Comparison of ENCODE assay signal across 28 cellular contexts in genomic region chr6:19891446-19891845, GRCh38. TPM values are rescaled to one million over a fixed set of nuclear protein-coding genes. Genes with fewer than 3 reads are reported as not detected.
"Had no signal": no experiment of that assay in that cellular context is flagged by ENCODE, and none has a peak within 500 bp of the region (broad histone marks: within the 10 kb centered on the region; RNA-seq: fewer than 3 reads in every experiment).

No MANE protein-coding gene starts in this region.

- H3K27me3 Mint-ChIP-seq: naive B cell; stimulated activated memory B cell treated with anti-CD40 and anti-IgM and Interleukin-4, amounts not matched to agents 10 μg/mL and 1 μg/mL and 100 μg/mL, for 72 hours; stimulated activated naive CD8-positive, alpha-beta T cell treated with anti-CD3 and anti-CD28 coated beads, Interleukin-15, amount 100 ng/mL, for 72 hours had no signal

- H3K9me3 ChIP-seq: left ventricle myocardium inferior, pancreas, prostate gland, sigmoid colon, testis, thyroid gland, transverse colon, upper lobe of left lung, vagina had no signal

- ATAC-seq: left colon; natural killer cell; stimulated activated memory B cell treated with anti-CD40 and anti-IgM and Interleukin-4, amounts not matched to agents 10 μg/mL and 1 μg/mL and 100 μg/mL, for 72 hours; stimulated activated naive CD8-positive, alpha-beta T cell treated with anti-CD3 and anti-CD28 coated beads, Interleukin-15, amount 100 ng/mL, for 72 hours had no signal

- H3K4me3 ChIP-seq: left ventricle myocardium inferior, lung, pancreas, prostate gland, sigmoid colon, thyroid gland, transverse colon, upper lobe of left lung, vagina had no signal

- H3K27ac ChIP-seq: left ventricle myocardium inferior, sigmoid colon, testis, thyroid gland, transverse colon, upper lobe of left lung, vagina had no signal

- H3K27me3 ChIP-seq: pancreas, sigmoid colon, testis, thyroid gland, transverse colon, upper lobe of left lung, vagina had no signal

- DNase-seq: hippocampal formation; left colon; left ventricle myocardium inferior; naive B cell; natural killer cell; nucleus accumbens; posterior cingulate gyrus; sigmoid colon; small intestine; stimulated activated CD4-positive, alpha-beta T cell treated with anti-CD3 and anti-CD28 coated beads, Interleukin-1b, Interleukin-23, amount 100 ng/mL, for 48 hours; stimulated activated CD4-positive, alpha-beta T cell treated with anti-CD3 and anti-CD28 coated beads, Interleukin-2, amount 100 ng/mL, for 48 hours; stimulated activated CD4-positive, alpha-beta T cell treated with anti-CD3 and anti-CD28 coated beads, Interleukin-4, amount 100 ng/mL, for 4 hours; stimulated activated CD8-positive, alpha-beta memory T cell treated with anti-CD3 and anti-CD28 coated beads, Interleukin-4, amount 100 ng/mL, for 48 hours; stimulated activated naive CD4-positive, alpha-beta T cell treated with Interleukin-2 at 50 U/mL for 16 hours; stimulated activated naive CD8-positive, alpha-beta T cell treated with anti-CD3 and anti-CD28 coated beads, Interleukin-15, amount 100 ng/mL, for 72 hours; substantia nigra; testis had no signal

- H3K27ac Mint-ChIP-seq: mesothelial cell of epicardium; naive B cell; natural killer cell; stimulated activated memory B cell treated with anti-CD40 and anti-IgM and Interleukin-4, amounts not matched to agents 10 μg/mL and 1 μg/mL and 100 μg/mL, for 72 hours; stimulated activated naive CD8-positive, alpha-beta T cell treated with anti-CD3 and anti-CD28 coated beads, Interleukin-15, amount 100 ng/mL, for 72 hours had no signal

- H3K9me3 Mint-ChIP-seq: stimulated activated naive CD8-positive, alpha-beta T cell treated with anti-CD3 and anti-CD28 coated beads, Interleukin-15, amount 100 ng/mL, for 72 hours had no signal

- H3K36me3 ChIP-seq: left ventricle myocardium inferior, pancreas, prostate gland, sigmoid colon, thyroid gland, transverse colon, upper lobe of left lung, vagina had no signal

- H3K4me3 Mint-ChIP-seq: mesothelial cell of epicardium; naive B cell; natural killer cell; neural crest cell; stimulated activated memory B cell treated with anti-CD40 and anti-IgM and Interleukin-4, amounts not matched to agents 10 μg/mL and 1 μg/mL and 100 μg/mL, for 72 hours; stimulated activated naive CD8-positive, alpha-beta T cell treated with anti-CD3 and anti-CD28 coated beads, Interleukin-15, amount 100 ng/mL, for 72 hours had no signal

- H3K4me1 Mint-ChIP-seq: naive B cell; natural killer cell; stimulated activated memory B cell treated with anti-CD40 and anti-IgM and Interleukin-4, amounts not matched to agents 10 μg/mL and 1 μg/mL and 100 μg/mL, for 72 hours; stimulated activated naive CD8-positive, alpha-beta T cell treated with anti-CD3 and anti-CD28 coated beads, Interleukin-15, amount 100 ng/mL, for 72 hours had no signal

- H3K36me3 Mint-ChIP-seq: mesothelial cell of epicardium; naive B cell; natural killer cell; stimulated activated memory B cell treated with anti-CD40 and anti-IgM and Interleukin-4, amounts not matched to agents 10 μg/mL and 1 μg/mL and 100 μg/mL, for 72 hours had no signal

- H3K4me1 ChIP-seq: left ventricle myocardium inferior, pancreas, prostate gland, sigmoid colon, thyroid gland, transverse colon, upper lobe of left lung, vagina had no signal

RNA-seq across cellular contexts. Expression of gene ID4, which starts 54.3 kb away (rescaled TPM):
- total RNA-seq: mononuclear cell, natural killer cell had no signal
